Comparison of ENCODE assay signal across 8 cellular contexts in the genomic region with DNA sequence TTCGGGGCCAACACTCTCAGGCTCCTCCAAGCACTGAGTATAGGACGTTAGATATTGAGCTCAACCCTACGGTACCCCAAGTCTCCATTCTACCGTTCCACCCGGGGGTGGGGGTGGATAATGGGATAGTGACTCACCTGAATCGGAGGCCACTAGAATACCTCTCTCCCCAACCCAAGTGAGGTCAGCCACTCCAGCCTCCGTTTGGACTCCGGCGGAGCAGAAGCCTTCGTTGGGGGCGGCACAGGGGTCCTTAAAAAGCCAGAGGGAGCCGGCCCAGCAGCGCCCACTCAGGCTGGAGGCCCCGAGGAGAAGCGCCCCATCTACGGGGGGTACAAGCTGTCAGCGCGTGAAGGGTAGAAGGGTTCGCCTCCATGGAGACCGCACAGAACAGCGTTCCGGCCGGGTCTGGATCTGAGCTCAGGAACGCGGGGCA. TPM values are rescaled to one million over a fixed set of nuclear protein-coding genes. Genes with fewer than 3 reads are reported as not detected.
A peak's percentile ranks its signal among the peaks of the same experiment; 100 is the strongest.
DNase-seq lines count a peak whose midpoint lies in the region; ATAC-seq and TF ChIP-seq lines count a peak whose summit lies in the region.

No MANE protein-coding gene starts in this region.

- H3K36me3 ChIP-seq in iPS-20b (ENCODE audit: insufficient read depth, low read depth, low read length): peaks cover 61% of the 10 kb centered on the region

- peaks cover 60% of the 10 kb centered on the region for H3K4me1 Mint-ChIP-seq in activated naive CD8-positive, alpha-beta T cell treated with anti-CD3 and anti-CD28 coated beads, Interleukin-2, amount 10 ng/mL, durations not matched to agents 7 days and 5 days

- peak; percentile 53 for DNase-seq in M059J (ENCODE audit: low read depth)
- DNase-seq in activated naive CD8-positive, alpha-beta T cell treated with anti-CD3 and anti-CD28 coated beads, Interleukin-2, amount 10 ng/mL, durations not matched to agents 7 days and 5 days: no peak
- DNase-seq in stimulated activated CD4-positive, alpha-beta T cell treated with anti-CD3 and anti-CD28 coated beads, Interleukin-2, amount 100 ng/mL, for 4 hours (ENCODE audit: low read depth): peak; percentile 10
- no peak for DNase-seq in NCI-H1694 (lab: John Stamatoyannopoulos, UW)
- no peak for DNase-seq in islet precursor cell

- no peak for TF ChIP-seq CTCF in C4-2B (conservative IDR thresholded peaks at IDR 0.05)

- H3K27ac ChIP-seq in C4-2B (peak overlapping the region; percentile 96), iPS-20b (ENCODE audit: low read length) (no peak overlapping the region)

- peak; percentile 13 for ATAC-seq in GM21390 (IDR thresholded peaks at IDR 0.05; ENCODE audit: unreplicated experiment)
- ATAC-seq in activated naive CD8-positive, alpha-beta T cell treated with anti-CD3 and anti-CD28 coated beads, Interleukin-2, amount 10 ng/mL, durations not matched to agents 7 days and 5 days (ENCODE audit: low read depth): peak; percentile 48

- no peaks in the 10 kb centered on the region for H3K27me3 Mint-ChIP-seq in activated naive CD8-positive, alpha-beta T cell treated with anti-CD3 and anti-CD28 coated beads, Interleukin-2, amount 10 ng/mL, durations not matched to agents 7 days and 5 days

- H3K4me3 Mint-ChIP-seq in activated naive CD8-positive, alpha-beta T cell treated with anti-CD3 and anti-CD28 coated beads, Interleukin-2, amount 10 ng/mL, durations not matched to agents 7 days and 5 days: peak overlapping the region; percentile 99

- H3K4me1 ChIP-seq in iPS-20b (ENCODE audit: insufficient read depth, low read length): peaks cover 8% of the 10 kb centered on the region

- peaks cover 36% of the 10 kb centered on the region for H3K36me3 Mint-ChIP-seq in activated naive CD8-positive, alpha-beta T cell treated with anti-CD3 and anti-CD28 coated beads, Interleukin-2, amount 10 ng/mL, durations not matched to agents 7 days and 5 days

- H3K9me3 ChIP-seq in iPS-20b (ENCODE audit: insufficient read depth, low read depth, low read length): no peaks in the 10 kb centered on the region

- no peaks in the 10 kb centered on the region for H3K9me3 Mint-ChIP-seq in activated naive CD8-positive, alpha-beta T cell treated with anti-CD3 and anti-CD28 coated beads, Interleukin-2, amount 10 ng/mL, durations not matched to agents 7 days and 5 days

- H3K9ac ChIP-seq in iPS-20b (ENCODE audit: low read depth, low read length): peak overlapping the region; percentile 91

- peak overlapping the region; percentile 94 for H3K27ac Mint-ChIP-seq in activated naive CD8-positive, alpha-beta T cell treated with anti-CD3 and anti-CD28 coated beads, Interleukin-2, amount 10 ng/mL, durations not matched to agents 7 days and 5 days

- no peaks in the 10 kb centered on the region for H3K27me3 ChIP-seq in iPS-20b (ENCODE audit: insufficient read depth, low read length)

- H3K4me3 ChIP-seq in iPS-20b (ENCODE audit: low read length): peak overlapping the region; percentile 87

- POLR2A ChIA-PET in activated naive CD8-positive, alpha-beta T cell treated with anti-CD3 and anti-CD28 coated beads, Interleukin-2, amount 10 ng/mL, durations not matched to agents 7 days and 5 days (lab: Charles Lee): interaction anchor here (0.6 to 5.8 kb wide), 11 partner anchors 11 to 309 kb away, joined by 3 to 80 read pairs (median 6); partner anchors contain the start of genes C1orf162, CEPT1, DENND2D and DRAM2

RNA-seq across cellular contexts. Expression of gene WDR77, which starts 0.6 kb away (rescaled TPM):
- total RNA-seq in M059J (2014; rRNA removed; shearing (Covaris generic)): 52.9 and 84.5 TPM in 2 replicates
- 10 to 100 TPM; 35.7 to 35.9 TPM for total RNA-seq in activated naive CD8-positive, alpha-beta T cell treated with anti-CD3 and anti-CD28 coated beads, Interleukin-2, amount 10 ng/mL, durations not matched to agents 7 days and 5 days

RNA-seq across cellular contexts. Expression of gene ATP5PB, which starts 0.8 kb away (rescaled TPM):
- total RNA-seq in M059J (2014; rRNA removed; shearing (Covaris generic)): 486 and 582 TPM in 2 replicates
- total RNA-seq in activated naive CD8-positive, alpha-beta T cell treated with anti-CD3 and anti-CD28 coated beads, Interleukin-2, amount 10 ng/mL, durations not matched to agents 7 days and 5 days: 100 to 1,000 TPM; 259 to 260 TPM

RNA-seq across cellular contexts. Expression of gene OVGP1, which starts 21.0 kb away (rescaled TPM):
- 0.15 and 0.37 TPM in 2 replicates for total RNA-seq in M059J (2014; rRNA removed; shearing (Covaris generic))
- total RNA-seq in activated naive CD8-positive, alpha-beta T cell treated with anti-CD3 and anti-CD28 coated beads, Interleukin-2, amount 10 ng/mL, durations not matched to agents 7 days and 5 days: 1 to 10 TPM; 2.3 to 3.4 TPM

RNA-seq across cellular contexts. Expression of gene C1orf162, which starts 25.3 kb away (rescaled TPM):
- 0.05 TPM in 1 of 2 replicates, not detected in the other for total RNA-seq in M059J (2014; rRNA removed; shearing (Covaris generic))
- total RNA-seq in activated naive CD8-positive, alpha-beta T cell treated with anti-CD3 and anti-CD28 coated beads, Interleukin-2, amount 10 ng/mL, durations not matched to agents 7 days and 5 days: 10 to 100 TPM; 31.6 to 33.6 TPM

RNA-seq across cellular contexts. Expression of gene ADORA3, which starts 54.9 kb away (rescaled TPM):
- total RNA-seq in M059J (2014; rRNA removed; shearing (Covaris generic)): not detected in 2 replicates
- total RNA-seq in activated naive CD8-positive, alpha-beta T cell treated with anti-CD3 and anti-CD28 coated beads, Interleukin-2, amount 10 ng/mL, durations not matched to agents 7 days and 5 days: under 1 TPM in 1 of 2 experiments, not detected in 1; 0.20 TPM

Comparison
In these comparisons a context has a peak if more than half of its experiments do, and no peak if none do; other contexts are left out.
1. DNase-seq: peak in M059J (single experiment) and stimulated activated CD4-positive, alpha-beta T cell treated with anti-CD3 and anti-CD28 coated beads, Interleukin-2, amount 100 ng/mL, for 4 hours (single experiment); none in activated naive CD8-positive, alpha-beta T cell treated with anti-CD3 and anti-CD28 coated beads, Interleukin-2, amount 10 ng/mL, durations not matched to agents 7 days and 5 days (single experiment), NCI-H1694 (single experiment) and islet precursor cell (single experiment).